In genomic region chr16:15489016-15489415, GRCh38 we compare ENCODE assay signal across 13 cellular contexts. TPM values are rescaled to one million over a fixed set of nuclear protein-coding genes. Genes with fewer than 3 reads are reported as not detected.
DNase-seq lines count a peak whose midpoint lies in the region; ATAC-seq and TF ChIP-seq lines count a peak whose summit lies in the region.
"Had no signal": no experiment of that assay in that cellular context is flagged by ENCODE, and none has a peak within 500 bp of the region (broad histone marks: within the 10 kb centered on the region; RNA-seq: fewer than 3 reads in every experiment).

No MANE protein-coding gene starts in this region.

- TF ChIP-seq CTCF in left ventricle myocardium inferior (IDR thresholded peaks at IDR 0.05; ENCODE audit: borderline replicate concordance) (no peak), gastrocnemius medialis (IDR thresholded peaks at IDR 0.05 in 4 of 5, conservative IDR thresholded peaks at IDR 0.05 in 1 of 5) (no peak), GM20000 (IDR thresholded peaks at IDR 0.05; ENCODE audit: extremely low read depth, missing control alignments) (no peak)

- in situ Hi-C loops in gastrocnemius medialis (cut with MboI; ENCODE audit: low sequenced_read_pairs in 4 of 4): no loop called here

- DNase-seq in left ventricle myocardium inferior: no peak
- DNase-seq in Right ventricle myocardium superior: no peak
- no peak for DNase-seq in gastrocnemius medialis
- no peak for DNase-seq in SHP77 (lab: John Stamatoyannopoulos, UW)
- DNase-seq in Ammon's horn (ENCODE audit: low spot score): no peak
- no peak for DNase-seq in GM20000 (ENCODE audit: low spot score)
- DNase-seq: C1 segment of cervical spinal cord, endodermal cell, NCI-H146, nephron progenitor cell had no signal

- H3K27me3 Mint-ChIP-seq in dendritic cell treated with granulocyte-macrophage colony-stimulating factor and Interleukin-4, amounts not matched to agents 40 ng/mL and 50 ng/mL, for 4 days: peaks cover 2% of the 10 kb centered on the region

- intact Hi-C loops in left ventricle myocardium inferior (cut with micrococcal nuclease): no loop called here
- intact Hi-C loops in Right ventricle myocardium superior (cut with DNase I): no loop called here
- intact Hi-C loops in dendritic cell treated with granulocyte-macrophage colony-stimulating factor and Interleukin-4, amounts not matched to agents 40 ng/mL and 50 ng/mL, for 4 days (cut with micrococcal nuclease): no loop called here
- intact Hi-C loops in gastrocnemius medialis (cut with DNase I; ENCODE audit: low total_unique reads): no loop called here

- H3K4me3 ChIP-seq in left ventricle myocardium inferior (no peak overlapping the region), gastrocnemius medialis (no peak overlapping the region)
- H3K4me3 ChIP-seq: GM12878 had no signal

- H3K9me3 ChIP-seq in left ventricle myocardium inferior (replicated peaks) (no peaks in the 10 kb centered on the region), gastrocnemius medialis (no peaks in the 10 kb centered on the region)

- peak overlapping the region; percentile 17 for H3K27ac Mint-ChIP-seq in dendritic cell treated with granulocyte-macrophage colony-stimulating factor and Interleukin-4, amounts not matched to agents 40 ng/mL and 50 ng/mL, for 4 days
- H3K27ac Mint-ChIP-seq: endodermal cell, nephron progenitor cell had no signal

- no peaks in the 10 kb centered on the region for H3K9me3 Mint-ChIP-seq in dendritic cell treated with granulocyte-macrophage colony-stimulating factor and Interleukin-4, amounts not matched to agents 40 ng/mL and 50 ng/mL, for 4 days
- H3K9me3 Mint-ChIP-seq: endodermal cell, nephron progenitor cell had no signal

- H3K27ac ChIP-seq in left ventricle myocardium inferior (replicated peaks): peak overlapping the region; percentile 73
- H3K27ac ChIP-seq in gastrocnemius medialis: peak overlapping the region; percentile 65 to 79 (median 72)

- no peak overlapping the region for H3K4me3 Mint-ChIP-seq in dendritic cell treated with granulocyte-macrophage colony-stimulating factor and Interleukin-4, amounts not matched to agents 40 ng/mL and 50 ng/mL, for 4 days
- H3K4me3 Mint-ChIP-seq: endodermal cell, nephron progenitor cell had no signal

- H3K4me1 Mint-ChIP-seq in dendritic cell treated with granulocyte-macrophage colony-stimulating factor and Interleukin-4, amounts not matched to agents 40 ng/mL and 50 ng/mL, for 4 days (ENCODE audit: low read depth): peaks cover 43% of the 10 kb centered on the region

- no peak for ATAC-seq in Right ventricle myocardium superior (ENCODE audit: poor library complexity)
- ATAC-seq in gastrocnemius medialis: no peak
- ATAC-seq in GM18867 (IDR thresholded peaks at IDR 0.05; ENCODE audit: unreplicated experiment): no peak
- ATAC-seq: GM12878 had no signal

- H3K36me3 Mint-ChIP-seq in dendritic cell treated with granulocyte-macrophage colony-stimulating factor and Interleukin-4, amounts not matched to agents 40 ng/mL and 50 ng/mL, for 4 days (ENCODE audit: low read depth): no peaks in the 10 kb centered on the region

- H3K27me3 ChIP-seq in left ventricle myocardium inferior (ENCODE audit: low read depth): no peaks in the 10 kb centered on the region
- no peaks in the 10 kb centered on the region for H3K27me3 ChIP-seq in gastrocnemius medialis

- H3K4me1 ChIP-seq in left ventricle myocardium inferior (peaks cover 38% of the 10 kb centered on the region), gastrocnemius medialis (peaks cover 12 to 18% of the 10 kb centered on the region in 2 donors)

- H3K36me3 ChIP-seq in left ventricle myocardium inferior (no peaks in the 10 kb centered on the region), gastrocnemius medialis (no peaks in the 10 kb centered on the region)

- no peak for TF ChIP-seq POLR2A in gastrocnemius medialis (IDR thresholded peaks at IDR 0.05)

RNA-seq across cellular contexts. Expression of gene BMERB1, which starts 54.6 kb away (rescaled TPM):
- total RNA-seq in left ventricle myocardium inferior: 75.3 TPM
- 71.8 TPM for total RNA-seq in Right ventricle myocardium superior
- total RNA-seq in gastrocnemius medialis: 100 to 1,000 TPM; 112 to 392 (median 237) TPM
